9 cellular contexts compared by ENCODE assay signal in genomic region chr2:6896930-6897759, GRCh38. TPM values are rescaled to one million over a fixed set of nuclear protein-coding genes. Genes with fewer than 3 reads are reported as not detected.
DNase-seq lines count a peak whose midpoint lies in the region; ATAC-seq and TF ChIP-seq lines count a peak whose summit lies in the region.
"Had no signal": no experiment of that assay in that cellular context is flagged by ENCODE, and none has a peak within 500 bp of the region (broad histone marks: within the 10 kb centered on the region; RNA-seq: fewer than 3 reads in every experiment).

No MANE protein-coding gene starts in this region.

- WGBS in spleen, 5 donors, result 73 to 78% (median 77%) methylated on average over 5 of the region's 5 CpGs

- H3K36me3 ChIP-seq in A673 (ENCODE audit: insufficient read depth, low read length, poor library complexity, severe bottlenecking) (no peaks in the 10 kb centered on the region), spleen (peaks cover 0 to 34% (median 6%) of the 10 kb centered on the region in 6 donors)

- H3K4me1 Mint-ChIP-seq in activated B cell treated with CpG ODN at 0.5 μM for 24 hours, result no peaks in the 10 kb centered on the region
- no peaks in the 10 kb centered on the region for H3K4me1 Mint-ChIP-seq in glutamatergic neuron (ENCODE audit: low read depth, unreplicated experiment)

- CTCF ChIA-PET in A673 (lab: Charles Lee) (interaction anchor here (0.5 to 0.7 kb wide), 3 partner anchors 108 to 1783 kb away, joined by 3 to 13 read pairs (median 6); no protein-coding TSS in a partner anchor), activated B cell treated with CpG ODN at 0.5 μM for 24 hours (lab: Charles Lee) (interaction anchor here (0.6 to 3.2 kb wide), 11 partner anchors 12 to 198 kb away, joined by 3 to 36 read pairs (median 4); no protein-coding TSS in a partner anchor)

- H3K27me3 Mint-ChIP-seq in activated B cell treated with CpG ODN at 0.5 μM for 24 hours (no peaks in the 10 kb centered on the region), glutamatergic neuron (ENCODE audit: unreplicated experiment) (peaks cover 2% of the 10 kb centered on the region)

- H3K4me3 ChIP-seq in A673 (ENCODE audit: low read depth, low read length, poor library complexity, severe bottlenecking) (no peak overlapping the region), GM12865 (ENCODE audit: low read depth, low read length) (no peak overlapping the region), spleen (no peak overlapping the region)

- H3K27ac Mint-ChIP-seq in activated B cell treated with CpG ODN at 0.5 μM for 24 hours (no peak overlapping the region), glutamatergic neuron (ENCODE audit: unreplicated experiment) (no peak overlapping the region)

- H3K9me3 Mint-ChIP-seq in activated B cell treated with CpG ODN at 0.5 μM for 24 hours (peaks cover 6% of the 10 kb centered on the region), glutamatergic neuron (ENCODE audit: unreplicated experiment) (peaks cover 2% of the 10 kb centered on the region)

- H3K27me3 ChIP-seq in A673 (replicated peaks; ENCODE audit: insufficient read depth, low read depth, low read length, poor library complexity) (no peaks in the 10 kb centered on the region), spleen (replicated peaks in 1 of 7) (no peaks in the 10 kb centered on the region)

- TF ChIP-seq POLR2A in spleen (IDR thresholded peaks at IDR 0.05), result no peak

- peak; percentile 72 for TF ChIP-seq CTCF in A673 (conservative IDR thresholded peaks at IDR 0.05; ENCODE audit: low read depth, low read length)
- TF ChIP-seq CTCF in GM12865 (IDR thresholded peaks at IDR 0.05; ENCODE audit: insufficient read depth, low read depth, low read length, missing control alignments), result peak; percentile 48
- peak; percentile 53 for TF ChIP-seq CTCF in activated B cell treated with CpG ODN at 0.5 μM for 24 hours (IDR thresholded peaks at IDR 0.05)
- TF ChIP-seq CTCF in glutamatergic neuron (IDR thresholded peaks at IDR 0.05; ENCODE audit: partially characterized antibody, unreplicated experiment), result peak; percentile 82
- TF ChIP-seq CTCF in spleen (IDR thresholded peaks at IDR 0.05 in 8 of 11, conservative IDR thresholded peaks at IDR 0.05 in 3 of 11), result peak; percentile 55 to 88 (median 72)

- intact Hi-C loops in A673 (cut with micrococcal nuclease; ENCODE audit: unreplicated experiment), result loop anchor here (1.0 kb wide), 2 partner anchors 147 to 187 kb away; no protein-coding TSS in a partner anchor
- intact Hi-C loops in activated B cell treated with CpG ODN at 0.5 μM for 24 hours (cut with micrococcal nuclease), result loop anchor here (1.0 kb wide), 3 partner anchors 117 to 187 kb away; no protein-coding TSS in a partner anchor
- intact Hi-C loops in spleen (cut with DNase I; ENCODE audit: low total_unique reads), result loop anchor here (5.0 kb wide), 1 partner anchor 145 kb away; no protein-coding TSS in a partner anchor

- H3K9me3 ChIP-seq in A673 (ENCODE audit: low read depth, low read length, poor library complexity, severe bottlenecking) (no peaks in the 10 kb centered on the region), spleen (peaks cover 0 to 19% (median 5%) of the 10 kb centered on the region in 8 donors)

- H3K27ac ChIP-seq in A673 (ENCODE audit: low read depth, low read length, poor library complexity, severe bottlenecking) (no peak overlapping the region), spleen (no peak overlapping the region)
- H3K27ac ChIP-seq: epithelial cell of prostate had no signal

- POLR2A ChIA-PET in A673 (lab: Charles Lee; ENCODE audit: low non-redundant PET) (no interaction called here), activated B cell treated with CpG ODN at 0.5 μM for 24 hours (lab: Charles Lee) (no interaction called here)

- H3K36me3 Mint-ChIP-seq in activated B cell treated with CpG ODN at 0.5 μM for 24 hours (ENCODE audit: low read depth) (no peaks in the 10 kb centered on the region), glutamatergic neuron (ENCODE audit: unreplicated experiment) (peaks cover 5% of the 10 kb centered on the region)

- H3K4me3 Mint-ChIP-seq in activated B cell treated with CpG ODN at 0.5 μM for 24 hours (no peak overlapping the region), glutamatergic neuron (ENCODE audit: unreplicated experiment) (no peak overlapping the region)

- H3K4me1 ChIP-seq in A673 (ENCODE audit: insufficient read depth, low read length, poor library complexity, severe bottlenecking) (no peaks in the 10 kb centered on the region), spleen (peaks cover 0 to 9% (median 6%) of the 10 kb centered on the region in 6 donors)

- ATAC-seq in activated B cell treated with CpG ODN at 0.5 μM for 24 hours (ENCODE audit: low read depth) (no peak), GM21619 (IDR thresholded peaks at IDR 0.05; ENCODE audit: unreplicated experiment) (no peak)

- BruUV-seq in A673 (replicated peaks; lab: Mats Ljungman, UMichigan), result no TSS peak

- DNase-seq in A673 (ENCODE audit: low spot score), result peak; percentile 47
- DNase-seq in GM12865 (ENCODE audit: low read depth), result peak; percentile 52
- peak; percentile 46 for DNase-seq in MV-4-11 (lab: John Stamatoyannopoulos, UW)
- no peak for DNase-seq in activated B cell treated with CpG ODN at 0.5 μM for 24 hours
- DNase-seq in glutamatergic neuron, result no peak
- no peak for DNase-seq in spleen
- no peak for DNase-seq in NCI-H1436 (lab: John Stamatoyannopoulos, UW)

RNA-seq across cellular contexts. Expression of gene RSAD2, which starts 19.6 kb away (rescaled TPM):
- total RNA-seq in A673 (2021) (2.1 and 2.2 TPM in 2 replicates), activated B cell treated with CpG ODN at 0.5 μM for 24 hours (0.29 and 0.67 TPM in 2 replicates), glutamatergic neuron (ENCODE audit: unreplicated experiment) (not detected), spleen (10 to 100 TPM in 5 of 7 donors, 1 to 10 TPM in 2; 6.2 to 18.6 (median 12.0) TPM)
- 1 to 10 TPM; 2.1 to 4.7 (median 3.1) TPM for polyA plus RNA-seq in spleen

RNA-seq across cellular contexts. Expression of gene RNF144A, which starts 20.1 kb away (rescaled TPM):
- 13.6 and 19.6 TPM in 2 replicates for total RNA-seq in A673 (2021)
- total RNA-seq in activated B cell treated with CpG ODN at 0.5 μM for 24 hours, result 0.56 and 0.89 TPM in 2 replicates
- 40.2 TPM for total RNA-seq in glutamatergic neuron (ENCODE audit: unreplicated experiment)
- 10 to 100 TPM; 42.5 to 86.6 (median 67.1) TPM for total RNA-seq in spleen
- polyA plus RNA-seq in spleen, result 10 to 100 TPM in 1 of 3 donors, 1 to 10 TPM in 2; 3.8 to 12.5 (median 5.2) TPM

RNA-seq across cellular contexts. Expression of gene CMPK2, which starts 31.4 kb away (rescaled TPM):
- total RNA-seq in A673 (2021), result 3.3 and 4.6 TPM in 2 replicates
- 1.2 and 1.9 TPM in 2 replicates for total RNA-seq in activated B cell treated with CpG ODN at 0.5 μM for 24 hours
- total RNA-seq in glutamatergic neuron (ENCODE audit: unreplicated experiment), result 0.81 TPM
- total RNA-seq in spleen, result 10 to 100 TPM in 4 of 7 donors, 1 to 10 TPM in 3; 6.7 to 18.8 (median 12.0) TPM
- polyA plus RNA-seq in spleen, result 1 to 10 TPM; 2.5 to 8.0 (median 4.4) TPM

Comparison
In these comparisons a context has a peak if more than half of its experiments do, and no peak if none do; other contexts are left out.
1. DNase-seq: peak in A673 (single experiment), GM12865 (single experiment) and MV-4-11 (single experiment); none in activated B cell treated with CpG ODN at 0.5 μM for 24 hours (single experiment), glutamatergic neuron (single experiment), spleen (single experiment) and NCI-H1436 (single experiment).
2. Peak in every context shown above with its lines, with median percentiles within 50 percentile points of each other: CTCF ChIP-seq.